ENCODE assay signal across 1 cellular context in the genomic region with DNA sequence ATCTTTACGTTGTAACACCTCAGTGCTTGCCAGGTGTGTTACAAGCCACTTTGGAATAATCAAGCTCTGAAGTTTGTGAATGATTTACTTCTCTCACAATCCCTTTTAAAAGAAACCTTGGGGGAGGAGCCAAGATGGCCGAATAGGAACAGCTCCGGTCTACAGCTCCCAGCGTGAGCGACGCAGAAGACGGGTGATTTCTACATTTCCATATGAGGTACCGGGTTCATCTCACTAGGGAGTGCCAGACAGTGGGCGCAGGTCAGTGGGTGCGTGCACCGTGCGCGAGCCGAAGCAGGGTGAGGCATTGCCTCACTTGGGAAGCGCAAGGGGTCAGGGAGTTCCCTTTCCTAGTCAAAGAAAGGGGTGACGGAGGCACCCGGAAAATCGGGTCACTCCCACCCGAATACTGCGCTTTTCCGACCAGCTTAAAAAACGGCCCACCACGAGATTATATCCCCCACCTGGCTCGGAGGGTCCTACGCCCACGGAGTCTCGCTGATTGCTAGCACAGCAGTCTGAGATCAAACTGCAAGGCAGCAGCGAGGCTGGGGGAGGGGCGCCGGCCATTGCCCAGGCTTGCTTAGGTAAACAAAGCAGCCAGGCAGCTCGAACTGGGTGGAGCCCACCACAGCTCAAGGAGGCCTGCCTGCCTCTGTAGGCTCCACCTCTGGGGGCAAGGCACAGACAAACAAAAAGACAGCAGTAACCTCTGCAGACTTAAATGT.
TF ChIP-seq lines count a peak whose summit lies in the region.
"Not testable (repeated sequence)": the region's sequence is repeated elsewhere in the genome, so short reads cannot be mapped to it uniquely, and the experiment has no call there.

No MANE protein-coding gene starts in this region.

TF ChIP-seq in K562, 482 proteins besides CTCF, POLR2A, EP300 and RAD21 (continued from another document):
- TF ChIP-seq, protein P1, sequence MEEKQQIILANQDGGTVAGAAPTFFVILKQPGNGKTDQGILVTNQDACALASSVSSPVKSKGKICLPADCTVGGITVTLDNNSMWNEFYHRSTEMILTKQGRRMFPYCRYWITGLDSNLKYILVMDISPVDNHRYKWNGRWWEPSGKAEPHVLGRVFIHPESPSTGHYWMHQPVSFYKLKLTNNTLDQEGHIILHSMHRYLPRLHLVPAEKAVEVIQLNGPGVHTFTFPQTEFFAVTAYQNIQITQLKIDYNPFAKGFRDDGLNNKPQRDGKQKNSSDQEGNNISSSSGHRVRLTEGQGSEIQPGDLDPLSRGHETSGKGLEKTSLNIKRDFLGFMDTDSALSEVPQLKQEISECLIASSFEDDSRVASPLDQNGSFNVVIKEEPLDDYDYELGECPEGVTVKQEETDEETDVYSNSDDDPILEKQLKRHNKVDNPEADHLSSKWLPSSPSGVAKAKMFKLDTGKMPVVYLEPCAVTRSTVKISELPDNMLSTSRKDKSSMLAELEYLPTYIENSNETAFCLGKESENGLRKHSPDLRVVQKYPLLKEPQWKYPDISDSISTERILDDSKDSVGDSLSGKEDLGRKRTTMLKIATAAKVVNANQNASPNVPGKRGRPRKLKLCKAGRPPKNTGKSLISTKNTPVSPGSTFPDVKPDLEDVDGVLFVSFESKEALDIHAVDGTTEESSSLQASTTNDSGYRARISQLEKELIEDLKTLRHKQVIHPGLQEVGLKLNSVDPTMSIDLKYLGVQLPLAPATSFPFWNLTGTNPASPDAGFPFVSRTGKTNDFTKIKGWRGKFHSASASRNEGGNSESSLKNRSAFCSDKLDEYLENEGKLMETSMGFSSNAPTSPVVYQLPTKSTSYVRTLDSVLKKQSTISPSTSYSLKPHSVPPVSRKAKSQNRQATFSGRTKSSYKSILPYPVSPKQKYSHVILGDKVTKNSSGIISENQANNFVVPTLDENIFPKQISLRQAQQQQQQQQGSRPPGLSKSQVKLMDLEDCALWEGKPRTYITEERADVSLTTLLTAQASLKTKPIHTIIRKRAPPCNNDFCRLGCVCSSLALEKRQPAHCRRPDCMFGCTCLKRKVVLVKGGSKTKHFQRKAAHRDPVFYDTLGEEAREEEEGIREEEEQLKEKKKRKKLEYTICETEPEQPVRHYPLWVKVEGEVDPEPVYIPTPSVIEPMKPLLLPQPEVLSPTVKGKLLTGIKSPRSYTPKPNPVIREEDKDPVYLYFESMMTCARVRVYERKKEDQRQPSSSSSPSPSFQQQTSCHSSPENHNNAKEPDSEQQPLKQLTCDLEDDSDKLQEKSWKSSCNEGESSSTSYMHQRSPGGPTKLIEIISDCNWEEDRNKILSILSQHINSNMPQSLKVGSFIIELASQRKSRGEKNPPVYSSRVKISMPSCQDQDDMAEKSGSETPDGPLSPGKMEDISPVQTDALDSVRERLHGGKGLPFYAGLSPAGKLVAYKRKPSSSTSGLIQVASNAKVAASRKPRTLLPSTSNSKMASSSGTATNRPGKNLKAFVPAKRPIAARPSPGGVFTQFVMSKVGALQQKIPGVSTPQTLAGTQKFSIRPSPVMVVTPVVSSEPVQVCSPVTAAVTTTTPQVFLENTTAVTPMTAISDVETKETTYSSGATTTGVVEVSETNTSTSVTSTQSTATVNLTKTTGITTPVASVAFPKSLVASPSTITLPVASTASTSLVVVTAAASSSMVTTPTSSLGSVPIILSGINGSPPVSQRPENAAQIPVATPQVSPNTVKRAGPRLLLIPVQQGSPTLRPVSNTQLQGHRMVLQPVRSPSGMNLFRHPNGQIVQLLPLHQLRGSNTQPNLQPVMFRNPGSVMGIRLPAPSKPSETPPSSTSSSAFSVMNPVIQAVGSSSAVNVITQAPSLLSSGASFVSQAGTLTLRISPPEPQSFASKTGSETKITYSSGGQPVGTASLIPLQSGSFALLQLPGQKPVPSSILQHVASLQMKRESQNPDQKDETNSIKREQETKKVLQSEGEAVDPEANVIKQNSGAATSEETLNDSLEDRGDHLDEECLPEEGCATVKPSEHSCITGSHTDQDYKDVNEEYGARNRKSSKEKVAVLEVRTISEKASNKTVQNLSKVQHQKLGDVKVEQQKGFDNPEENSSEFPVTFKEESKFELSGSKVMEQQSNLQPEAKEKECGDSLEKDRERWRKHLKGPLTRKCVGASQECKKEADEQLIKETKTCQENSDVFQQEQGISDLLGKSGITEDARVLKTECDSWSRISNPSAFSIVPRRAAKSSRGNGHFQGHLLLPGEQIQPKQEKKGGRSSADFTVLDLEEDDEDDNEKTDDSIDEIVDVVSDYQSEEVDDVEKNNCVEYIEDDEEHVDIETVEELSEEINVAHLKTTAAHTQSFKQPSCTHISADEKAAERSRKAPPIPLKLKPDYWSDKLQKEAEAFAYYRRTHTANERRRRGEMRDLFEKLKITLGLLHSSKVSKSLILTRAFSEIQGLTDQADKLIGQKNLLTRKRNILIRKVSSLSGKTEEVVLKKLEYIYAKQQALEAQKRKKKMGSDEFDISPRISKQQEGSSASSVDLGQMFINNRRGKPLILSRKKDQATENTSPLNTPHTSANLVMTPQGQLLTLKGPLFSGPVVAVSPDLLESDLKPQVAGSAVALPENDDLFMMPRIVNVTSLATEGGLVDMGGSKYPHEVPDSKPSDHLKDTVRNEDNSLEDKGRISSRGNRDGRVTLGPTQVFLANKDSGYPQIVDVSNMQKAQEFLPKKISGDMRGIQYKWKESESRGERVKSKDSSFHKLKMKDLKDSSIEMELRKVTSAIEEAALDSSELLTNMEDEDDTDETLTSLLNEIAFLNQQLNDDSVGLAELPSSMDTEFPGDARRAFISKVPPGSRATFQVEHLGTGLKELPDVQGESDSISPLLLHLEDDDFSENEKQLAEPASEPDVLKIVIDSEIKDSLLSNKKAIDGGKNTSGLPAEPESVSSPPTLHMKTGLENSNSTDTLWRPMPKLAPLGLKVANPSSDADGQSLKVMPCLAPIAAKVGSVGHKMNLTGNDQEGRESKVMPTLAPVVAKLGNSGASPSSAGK (IDR thresholded peaks at IDR 0.05): peak; percentile 63
- TF ChIP-seq MEIS2 (IDR thresholded peaks at IDR 0.05; ENCODE audit: partially characterized antibody) (peak; percentile 59), EHMT2 (IDR thresholded peaks at IDR 0.05) (peak; percentile 52; the same call in 1 of the 2 replicates), L3MBTL2 (IDR thresholded peaks at IDR 0.05) (peak; percentile 57; the same call in 1 of the 2 replicates), TAF9B (IDR thresholded peaks at IDR 0.05; ENCODE audit: partially characterized antibody) (peak; percentile 53), RBFOX2 (IDR thresholded peaks at IDR 0.05; ENCODE audit: low read depth, low read length) (peak; percentile 41), SOX6 (IDR thresholded peaks at IDR 0.05) (peak; percentile 11; the same call in 1 of the 2 replicates), ATF1 (tag; IDR thresholded peaks at IDR 0.05) (peak; percentile 55; the same call in 1 of the 2 replicates), NFRKB (IDR thresholded peaks at IDR 0.05; ENCODE audit: low read depth) (peak; percentile 84), SUPT5H (IDR thresholded peaks at IDR 0.05) (peak; percentile 44; the same call in 1 of the 2 replicates), EGR1 (conservative IDR thresholded peaks at IDR 0.05) (peak; percentile 29; the same call in 1 of the 2 replicates), CXXC5 (CRISPR knock-in tag; IDR thresholded peaks at IDR 0.05) (peak; percentile 41; the same call in 1 of the 2 replicates), NRF1 (conservative IDR thresholded peaks at IDR 0.05 in 1 of 2, IDR thresholded peaks at IDR 0.05 in 1 of 2) (peak in 1 of 2 experiments; percentile 39; a peak in 2 of 4 replicates), TAF7 (tag; IDR thresholded peaks at IDR 0.05) (peak; percentile 54; the same call in 1 of the 2 replicates), FOXA3 (CRISPR knock-in tag; conservative IDR thresholded peaks at IDR 0.05 in 1 of 2, IDR thresholded peaks at IDR 0.05 in 1 of 2) (peak; percentile 83 to 89; a peak in 3 of 4 replicates), FOXK2 (conservative IDR thresholded peaks at IDR 0.05 in 1 of 2, IDR thresholded peaks at IDR 0.05 in 1 of 2; ENCODE audit: low read depth in 2 of 2) (peak in 1 of 2 experiments; percentile 49; a peak in 1 of 4 replicates), POLR2B (IDR thresholded peaks at IDR 0.05; ENCODE audit: low read depth, partially characterized antibody) (peak; percentile 25), EP400 (IDR thresholded peaks at IDR 0.05) (peak; percentile 54)
- TF ChIP-seq, protein P2, sequence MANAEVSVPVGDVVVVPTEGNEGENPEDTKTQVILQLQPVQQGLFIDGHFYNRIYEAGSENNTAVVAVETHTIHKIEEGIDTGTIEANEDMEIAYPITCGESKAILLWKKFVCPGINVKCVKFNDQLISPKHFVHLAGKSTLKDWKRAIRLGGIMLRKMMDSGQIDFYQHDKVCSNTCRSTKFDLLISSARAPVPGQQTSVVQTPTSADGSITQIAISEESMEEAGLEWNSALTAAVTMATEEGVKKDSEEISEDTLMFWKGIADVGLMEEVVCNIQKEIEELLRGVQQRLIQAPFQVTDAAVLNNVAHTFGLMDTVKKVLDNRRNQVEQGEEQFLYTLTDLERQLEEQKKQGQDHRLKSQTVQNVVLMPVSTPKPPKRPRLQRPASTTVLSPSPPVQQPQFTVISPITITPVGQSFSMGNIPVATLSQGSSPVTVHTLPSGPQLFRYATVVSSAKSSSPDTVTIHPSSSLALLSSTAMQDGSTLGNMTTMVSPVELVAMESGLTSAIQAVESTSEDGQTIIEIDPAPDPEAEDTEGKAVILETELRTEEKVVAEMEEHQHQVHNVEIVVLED (CRISPR knock-in tag; IDR thresholded peaks at IDR 0.05): peak; percentile 7; the same call in 1 of the 2 replicates
- TF ChIP-seq ATF1 (CRISPR knock-in tag; IDR thresholded peaks at IDR 0.05): not testable (repeated sequence)
- TF ChIP-seq, protein P3, sequence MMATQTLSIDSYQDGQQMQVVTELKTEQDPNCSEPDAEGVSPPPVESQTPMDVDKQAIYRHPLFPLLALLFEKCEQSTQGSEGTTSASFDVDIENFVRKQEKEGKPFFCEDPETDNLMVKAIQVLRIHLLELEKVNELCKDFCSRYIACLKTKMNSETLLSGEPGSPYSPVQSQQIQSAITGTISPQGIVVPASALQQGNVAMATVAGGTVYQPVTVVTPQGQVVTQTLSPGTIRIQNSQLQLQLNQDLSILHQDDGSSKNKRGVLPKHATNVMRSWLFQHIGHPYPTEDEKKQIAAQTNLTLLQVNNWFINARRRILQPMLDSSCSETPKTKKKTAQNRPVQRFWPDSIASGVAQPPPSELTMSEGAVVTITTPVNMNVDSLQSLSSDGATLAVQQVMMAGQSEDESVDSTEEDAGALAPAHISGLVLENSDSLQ (IDR thresholded peaks at IDR 0.05): peak; percentile 14; the same call in 1 of the 2 replicates
- TF ChIP-seq, protein P4, sequence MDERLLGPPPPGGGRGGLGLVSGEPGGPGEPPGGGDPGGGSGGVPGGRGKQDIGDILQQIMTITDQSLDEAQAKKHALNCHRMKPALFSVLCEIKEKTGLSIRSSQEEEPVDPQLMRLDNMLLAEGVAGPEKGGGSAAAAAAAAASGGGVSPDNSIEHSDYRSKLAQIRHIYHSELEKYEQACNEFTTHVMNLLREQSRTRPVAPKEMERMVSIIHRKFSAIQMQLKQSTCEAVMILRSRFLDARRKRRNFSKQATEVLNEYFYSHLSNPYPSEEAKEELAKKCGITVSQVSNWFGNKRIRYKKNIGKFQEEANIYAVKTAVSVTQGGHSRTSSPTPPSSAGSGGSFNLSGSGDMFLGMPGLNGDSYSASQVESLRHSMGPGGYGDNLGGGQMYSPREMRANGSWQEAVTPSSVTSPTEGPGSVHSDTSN (CRISPR knock-in tag; IDR thresholded peaks at IDR 0.05; ENCODE audit: low read depth): not testable (repeated sequence)
- TF ChIP-seq, protein P4 (tag; conservative IDR thresholded peaks at IDR 0.05; ENCODE audit: low read depth): peak; percentile 58
TF ChIP-seq in K562: peak in this region for 26; not testable (repeated sequence) for 456.
